In genomic region chr10:62093863-62094291, GRCh38 we compare ENCODE assay signal across 11 cellular contexts.
DNase-seq lines count a peak whose midpoint lies in the region; ATAC-seq and TF ChIP-seq lines count a peak whose summit lies in the region.
"Had no signal": no experiment of that assay in that cellular context is flagged by ENCODE, and none has a peak within 500 bp of the region (broad histone marks: within the 10 kb centered on the region; RNA-seq: fewer than 3 reads in every experiment).

No MANE protein-coding gene starts in this region.

- H3K9me3 ChIP-seq in IMR-90 (ENCODE audit: control insufficient read depth, insufficient read depth, low read length) = no peaks in the 10 kb centered on the region
- no peaks in the 10 kb centered on the region for H3K9me3 ChIP-seq in mucosa of descending colon

- peak overlapping the region; percentile 95 for H4K91ac ChIP-seq in IMR-90 (ENCODE audit: insufficient read depth, low read depth, low read length)

- TSS peak; percentile 9 for BruUV-seq in IMR-90 (replicated peaks; lab: Mats Ljungman, UMichigan)

- dilution Hi-C loops in IMR-90 (cut with HindIII; ENCODE audit: low sequenced_read_pairs, unreplicated experiment) = no loop called here

- H3K27me3 ChIP-seq in ACC112 (ENCODE audit: insufficient read depth, low read length) (no peaks in the 10 kb centered on the region), IMR-90 (ENCODE audit: control insufficient read depth, insufficient read depth, low read length) (no peaks in the 10 kb centered on the region)
- H3K27me3 ChIP-seq: cardiac muscle cell had no signal

- no peak for TF ChIP-seq POLR2A in IMR-90 (IDR thresholded peaks at IDR 0.05; ENCODE audit: low read depth, low read length)

- peak overlapping the region; percentile 100 for H3K18ac ChIP-seq in IMR-90 (ENCODE audit: low read depth, low read length)

- intact Hi-C loops in IMR-90 (cut with micrococcal nuclease) = loop anchor here (2.0 to 10.0 kb wide), 3 partner anchors 43 to 341 kb away; no protein-coding TSS in a partner anchor
- intact Hi-C loops in mucosa of descending colon (cut with DNase I, micrococcal nuclease) = no loop called here

- DNase-seq in IMR-90 (peak; percentile 79), dermis microvascular lymphatic vessel endothelial cell (ENCODE audit: low read depth in 2 of 2) (peak; percentile 67), mucosa of descending colon (no peak), NCI-H69 (lab: John Stamatoyannopoulos, UW) (no peak), UCSD-AML1 (lab: John Stamatoyannopoulos, UW; ENCODE audit: unreplicated experiment) (no peak), DMS153 (lab: John Stamatoyannopoulos, UW) (no peak), left lobe of liver (ENCODE audit: low spot score) (no peak)
- DNase-seq: DMS 273 treated with DMSO at 0.1 percent for 48 hours, NCI-H1048 had no signal

- peak overlapping the region; percentile 90 for H3K23ac ChIP-seq in IMR-90 (ENCODE audit: low read depth, low read length)

- H4K5ac ChIP-seq in IMR-90 (ENCODE audit: low read depth, low read length) = peak overlapping the region; percentile 99

- H2AK5ac ChIP-seq in IMR-90 (ENCODE audit: low read depth, low read length) = peak overlapping the region; percentile 76

- 0% methylated on average over 1 of the region's 4 CpGs; no CpG with 5 or more reads in 1 of the 2 experiments for WGBS in IMR-90 (ENCODE audit: extremely low coverage in 2 of 2, insufficient read length in 1 of 2), 2 experiments

- H3K27ac ChIP-seq in ACC112 (ENCODE audit: low read depth, low read length) (peak overlapping the region; percentile 93), IMR-90 (ENCODE audit: insufficient read depth, low read length) (peak overlapping the region; percentile 98; the same call in 1 of the 2 replicates)
- H3K27ac ChIP-seq: cardiac muscle cell had no signal

- H2BK5ac ChIP-seq in IMR-90 (ENCODE audit: low read depth, low read length, poor library complexity, severe bottlenecking) = peak overlapping the region; percentile 97

- no peak overlapping the region for H2AK9ac ChIP-seq in IMR-90 (replicated peaks; ENCODE audit: low read depth, low read length, poor library complexity)

- ATAC-seq in IMR-90 (ENCODE audit: low read depth) = peak; percentile 36
- peak; percentile 50 for ATAC-seq in mucosa of descending colon
- ATAC-seq in left lobe of liver = no peak

- H2BK20ac ChIP-seq in IMR-90 (ENCODE audit: low read depth, low read length) = peak overlapping the region; percentile 86

- H2AFZ ChIP-seq in ACC112 (ENCODE audit: low read length, unreplicated experiment) (no peak overlapping the region), IMR-90 (replicated peaks; ENCODE audit: low read length, poor library complexity) (no peak overlapping the region)

- in situ Hi-C loops in IMR-90 (cut with MboI; ENCODE audit: low sequenced_read_pairs) = loop anchor here (25.0 kb wide), 1 partner anchor 1043 kb away; the partner anchor contains the start of gene NRBF2

- peak overlapping the region; percentile 80 for H2BK120ac ChIP-seq in IMR-90 (ENCODE audit: low read depth, low read length)

- TF ChIP-seq RAD21 in IMR-90 (IDR thresholded peaks at IDR 0.05; ENCODE audit: low read length) = no peak

- H2BK15ac ChIP-seq in IMR-90 (ENCODE audit: low read depth, low read length) = peak overlapping the region; percentile 78; the same call in 2 of the 3 replicates

- H3K4me2 ChIP-seq in IMR-90 (ENCODE audit: low read depth, low read length) = peak overlapping the region; percentile 13; the same call in 1 of the 2 replicates

- H3K79me1 ChIP-seq in IMR-90 (ENCODE audit: low read depth in 1 of 2, low read length in 2 of 2) = peaks cover 31 to 77% of the 10 kb centered on the region in 2 experiments

- H3K4ac ChIP-seq in IMR-90 (ENCODE audit: low read depth, low read length) = peak overlapping the region; percentile 93

- H4K20me1 ChIP-seq in IMR-90 (ENCODE audit: insufficient read depth, low read length) = peaks cover 4% of the 10 kb centered on the region; the same call in 1 of the 2 replicates

- peak overlapping the region; percentile 92 for H3K14ac ChIP-seq in IMR-90 (replicated peaks; ENCODE audit: low read depth, low read length)

- POLR2A ChIA-PET in IMR-90 (lab: Charles Lee; ENCODE audit: unreplicated experiment) = interaction anchor here (1.2 to 1.8 kb wide), 2 partner anchors 45 to 149 kb away, joined by 5 to 6 read pairs; no protein-coding TSS in a partner anchor

- peaks cover 39% of the 10 kb centered on the region for H3K9me1 ChIP-seq in IMR-90 (ENCODE audit: insufficient read depth, low read length)

- H3K56ac ChIP-seq in IMR-90 (ENCODE audit: extremely low read depth, insufficient read depth, low read length) = peak overlapping the region; percentile 92

- H3K36me3 ChIP-seq in ACC112 (ENCODE audit: insufficient read depth, low read length) = peaks cover 24% of the 10 kb centered on the region
- H3K36me3 ChIP-seq in IMR-90 (ENCODE audit: control insufficient read depth, insufficient read depth, low read length) = peaks cover 58% of the 10 kb centered on the region
- H3K36me3 ChIP-seq in mucosa of descending colon (ENCODE audit: low read depth) = no peaks in the 10 kb centered on the region
- H3K36me3 ChIP-seq: cardiac muscle cell had no signal

- H3K4me3 ChIP-seq in ACC112 (ENCODE audit: low read depth, low read length) (peak overlapping the region; percentile 57), IMR-90 (ENCODE audit: insufficient read depth, low read depth, low read length) (no peak overlapping the region), mucosa of descending colon (no peak overlapping the region)
- H3K4me3 ChIP-seq: cardiac muscle cell had no signal

- peak overlapping the region; percentile 61 for H3K9ac ChIP-seq in IMR-90 (ENCODE audit: low read depth, low read length)

- CTCF ChIA-PET in IMR-90 (lab: Yijun Ruan, JAX) = interaction anchor here (0.6 to 1.5 kb wide), 2 partner anchors 9 to 151 kb away, joined by 3 to 7 read pairs; no protein-coding TSS in a partner anchor

- H3K4me1 ChIP-seq in ACC112 (ENCODE audit: control insufficient read depth, insufficient read depth, low read length, unreplicated experiment) (peaks cover 43% of the 10 kb centered on the region), IMR-90 (ENCODE audit: control insufficient read depth, insufficient read depth, low read length) (peaks cover 37% of the 10 kb centered on the region), mucosa of descending colon (ENCODE audit: low read depth) (no peaks in the 10 kb centered on the region)

- TF ChIP-seq CTCF in IMR-90 (conservative IDR thresholded peaks at IDR 0.05; ENCODE audit: low read depth, low read length) (no peak), mucosa of descending colon (IDR thresholded peaks at IDR 0.05) (no peak)

- peak overlapping the region; percentile 84 to 94; a peak in 3 of 4 replicates for H4K8ac ChIP-seq in IMR-90 (ENCODE audit: low read depth in 2 of 2, low read length in 2 of 2)

- peaks cover 8% of the 10 kb centered on the region for H3K79me2 ChIP-seq in ACC112 (ENCODE audit: control insufficient read depth, insufficient read depth, low read length, unreplicated experiment)

TF ChIP-seq in IMR-90, 13 proteins besides CTCF, POLR2A, EP300 and RAD21:
- TF ChIP-seq MAZ (IDR thresholded peaks at IDR 0.05; ENCODE audit: borderline replicate concordance, low read depth, low read length) (no peak), CHD1 (IDR thresholded peaks at IDR 0.05; ENCODE audit: low read depth, low read length) (0 out of 2 replicates have a peak, but pooled peaks have one; percentile 9)

Comparison
In these comparisons a context has a peak if more than half of its experiments do, and no peak if none do; other contexts are left out.
1. DNase-seq: peak in IMR-90 (single experiment) and dermis microvascular lymphatic vessel endothelial cell (2 of 2); none in mucosa of descending colon (0 of 3), NCI-H69 (single experiment), UCSD-AML1 (single experiment), DMS153 (single experiment) and left lobe of liver (single experiment).